ENCODE assay signal across 21 cellular contexts in the genomic region with DNA sequence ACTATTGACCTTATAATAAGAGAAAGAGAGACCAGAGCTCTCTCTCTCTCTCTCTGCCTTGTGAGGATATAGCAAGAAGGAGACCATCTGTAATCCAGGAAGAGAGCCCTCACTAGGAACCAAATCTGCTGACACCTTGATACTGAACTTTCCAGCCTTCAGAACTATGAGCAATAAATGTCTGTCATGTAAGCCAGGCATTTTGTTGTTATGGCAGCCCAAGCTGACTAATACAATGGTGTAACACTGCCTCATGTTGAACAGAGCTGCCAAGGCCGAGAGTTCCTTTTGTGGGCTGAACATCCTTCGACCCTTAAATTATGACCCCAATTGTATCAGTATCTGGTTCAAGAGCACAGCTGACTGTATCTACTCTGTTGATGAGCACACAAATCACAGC.
"Had no signal": no experiment of that assay in that cellular context is flagged by ENCODE, and none has a peak within 500 bp of the region (broad histone marks: within the 10 kb centered on the region; RNA-seq: fewer than 3 reads in every experiment).

No MANE protein-coding gene starts in this region.

- DNase-seq: activated CD4-positive, alpha-beta T cell treated with anti-CD3 and anti-CD28 coated beads for 1 hour; activated CD4-positive, alpha-beta T cell treated with anti-CD3 and anti-CD28 coated beads, Interleukin-2, amount 50 U/mL, for 1 hour; activated CD8-positive, alpha-beta memory T cell treated with anti-CD3 and anti-CD28 coated beads for 24 hours; activated CD8-positive, alpha-beta memory T cell treated with anti-CD3 and anti-CD28 coated beads, Interleukin-2, amount 50 U/mL, for 4 hours; activated naive CD4-positive, alpha-beta T cell; activated T-cell treated with anti-CD3 and anti-CD28 coated beads, Interleukin-2, amount 50 U/mL, for 4 hours; adrenal gland; effector CD4-positive, alpha-beta T cell; erythroblast; gastrocnemius medialis; islet precursor cell; left colon; mesenchymal stem cell; ovary; spleen; stimulated activated CD4-positive, alpha-beta T cell treated with anti-CD3 and anti-CD28 coated beads, Interleukin-4, amount 100 ng/mL, for 24 hours; stimulated activated naive CD8-positive, alpha-beta T cell treated with anti-CD3 and anti-CD28 coated beads, Interleukin-15, Interleukin-2, amounts not matched to agents 100 U/mL and 50 U/mL, for 24 hours; upper lobe of left lung had no signal

- FAIRE-seq: endometrium had no signal

- H3K4me3 ChIP-seq: adrenal gland, cardiac muscle cell, gastrocnemius medialis, ovary, prostate gland, spleen, upper lobe of left lung had no signal
